ENCODE assay signal across 20 cellular contexts in genomic region chr11:86408845-86409244, GRCh38. TPM values are rescaled to one million over a fixed set of nuclear protein-coding genes. Genes with fewer than 3 reads are reported as not detected.
DNase-seq lines count a peak whose midpoint lies in the region; ATAC-seq, FAIRE-seq and TF ChIP-seq lines count a peak whose summit lies in the region.
"Had no signal": no experiment of that assay in that cellular context is flagged by ENCODE, and none has a peak within 500 bp of the region (broad histone marks: within the 10 kb centered on the region; RNA-seq: fewer than 3 reads in every experiment).

No MANE protein-coding gene starts in this region.

- H3K4me1 Mint-ChIP-seq in activated CD4-positive, alpha-beta T cell treated with anti-CD3 and anti-CD28 coated beads for 36 hours, result no peaks in the 10 kb centered on the region
- H3K4me1 Mint-ChIP-seq: activated naive CD4-positive, alpha-beta T cell treated with anti-CD3 and anti-CD28 coated beads, Interleukin-2, amount 50 U/mL, for 24 hours; central memory CD8-positive, alpha-beta T cell had no signal

- H3K9me2 ChIP-seq in PC-9 (ENCODE audit: insufficient read depth), result 0 out of 2 replicates have a peak, but pooled peaks cover under 1% of the 10 kb centered on the region

- H4K20me1 ChIP-seq in PC-9 (ENCODE audit: insufficient read depth), result no peaks in the 10 kb centered on the region
- H4K20me1 ChIP-seq in endothelial cell of umbilical vein (replicated peaks; ENCODE audit: control insufficient read depth, extremely low read depth, insufficient read depth, low read length), result no peaks in the 10 kb centered on the region

- intact Hi-C loops in PC-9 (cut with micrococcal nuclease; ENCODE audit: unreplicated experiment) (no loop called here), endothelial cell of umbilical vein (cut with micrococcal nuclease) (no loop called here), lower lobe of right lung (cut with DNase I) (no loop called here), vagina (cut with DNase I) (no loop called here)
- intact Hi-C loops in activated CD4-positive, alpha-beta T cell treated with anti-CD3 and anti-CD28 coated beads for 36 hours (cut with DNase I, micrococcal nuclease), result no loop called here

- H3K27ac ChIP-seq in PC-9 (no peak overlapping the region), endothelial cell of umbilical vein (ENCODE audit: insufficient read depth, low read depth, low read length) (no peak overlapping the region), lower lobe of right lung (no peak overlapping the region), vagina (no peak overlapping the region)
- H3K27ac ChIP-seq: psoas muscle, suprapubic skin had no signal

- H3K27me3 Mint-ChIP-seq in activated CD4-positive, alpha-beta T cell treated with anti-CD3 and anti-CD28 coated beads for 36 hours, result no peaks in the 10 kb centered on the region
- H3K27me3 Mint-ChIP-seq: activated naive CD4-positive, alpha-beta T cell treated with anti-CD3 and anti-CD28 coated beads, Interleukin-2, amount 50 U/mL, for 24 hours; central memory CD8-positive, alpha-beta T cell had no signal

- peak; percentile 61 for TF ChIP-seq CTCF in PC-9 (conservative IDR thresholded peaks at IDR 0.05)
- TF ChIP-seq CTCF in endothelial cell of umbilical vein (IDR thresholded peaks at IDR 0.05; ENCODE audit: extremely low read depth in 1 of 2, insufficient read depth in 1 of 2, low read depth in 1 of 2, low read length in 2 of 2), result peak; percentile 17 to 35
- TF ChIP-seq CTCF in lower lobe of right lung (IDR thresholded peaks at IDR 0.05), result no peak
- no peak for TF ChIP-seq CTCF in vagina (IDR thresholded peaks at IDR 0.05)

- H3K79me2 ChIP-seq in PC-9 (ENCODE audit: low read depth) (no peaks in the 10 kb centered on the region), endothelial cell of umbilical vein (ENCODE audit: control insufficient read depth, insufficient read depth, low read length) (no peaks in the 10 kb centered on the region)

- H3K4me3 ChIP-seq in PC-9 (no peak overlapping the region), endothelial cell of umbilical vein (replicated peaks in 1 of 3; ENCODE audit: insufficient read depth in 1 of 3, low read depth in 1 of 3, low read length in 3 of 3) (no peak overlapping the region), lower lobe of right lung (no peak overlapping the region), vagina (no peak overlapping the region)
- H3K4me3 ChIP-seq: psoas muscle, suprapubic skin had no signal

- peak; percentile 32 for DNase-seq in DMS53 (lab: John Stamatoyannopoulos, UW)
- DNase-seq in DMS53 treated with DMSO at 0.1 percent for 48 hours (lab: John Stamatoyannopoulos, UW; ENCODE audit: unreplicated experiment), result no peak
- no peak for DNase-seq in PC-9
- DNase-seq in endothelial cell of umbilical vein (ENCODE audit: low read depth, low spot score), result no peak
- peak; percentile 3 for DNase-seq in renal cortical epithelial cell (ENCODE audit: low read depth)
- no peak for DNase-seq in lower lobe of right lung
- no peak for DNase-seq in vagina (ENCODE audit: extremely low spot score in 2 of 2)
- no peak for DNase-seq in activated CD4-positive, alpha-beta T cell treated with anti-CD3 and anti-CD28 coated beads for 36 hours
- DNase-seq: 8988T, hippocampal formation, left colon, NCI-H1092 treated with DMSO at 0.1 percent for 48 hours, NCI-H2171, NCI-H82, psoas muscle had no signal

- dilution Hi-C loops in endothelial cell of umbilical vein (cut with MboI; ENCODE audit: extremely low pct_ligation_motif_present, low sequenced_read_pairs), result no loop called here

- H3K9ac ChIP-seq in endothelial cell of umbilical vein (replicated peaks; ENCODE audit: extremely low read depth, insufficient read depth, low read length), result no peak overlapping the region

- H3K9me3 ChIP-seq in PC-9 (ENCODE audit: insufficient read depth, low read depth) (no peaks in the 10 kb centered on the region), endothelial cell of umbilical vein (replicated peaks; ENCODE audit: control insufficient read depth, insufficient read depth, low read length) (no peaks in the 10 kb centered on the region), lower lobe of right lung (no peaks in the 10 kb centered on the region), vagina (no peaks in the 10 kb centered on the region)
- H3K9me3 ChIP-seq: psoas muscle, suprapubic skin had no signal

- no peak for ATAC-seq in lower lobe of right lung
- ATAC-seq in activated CD4-positive, alpha-beta T cell treated with anti-CD3 and anti-CD28 coated beads for 36 hours, result no peak
- ATAC-seq: left colon, psoas muscle, Right ventricle myocardium inferior had no signal

- FAIRE-seq in endothelial cell of umbilical vein (lab: Jason Lieb, UNC), result no peak
- FAIRE-seq: H54 had no signal

- H3K36me3 Mint-ChIP-seq in activated CD4-positive, alpha-beta T cell treated with anti-CD3 and anti-CD28 coated beads for 36 hours (ENCODE audit: low read depth), result no peaks in the 10 kb centered on the region

- H3K4me1 ChIP-seq in PC-9 (replicated peaks; ENCODE audit: insufficient read depth), result no peaks in the 10 kb centered on the region
- H3K4me1 ChIP-seq in endothelial cell of umbilical vein (ENCODE audit: control insufficient read depth, extremely low read depth, insufficient read depth, low read length), result no peaks in the 10 kb centered on the region
- no peaks in the 10 kb centered on the region for H3K4me1 ChIP-seq in lower lobe of right lung
- no peaks in the 10 kb centered on the region for H3K4me1 ChIP-seq in vagina
- H3K4me1 ChIP-seq: psoas muscle, suprapubic skin had no signal

- H3K36me3 ChIP-seq in PC-9 (ENCODE audit: low read depth) (no peaks in the 10 kb centered on the region), endothelial cell of umbilical vein (ENCODE audit: control insufficient read depth in 2 of 2, extremely low read depth in 1 of 2, insufficient read depth in 2 of 2, low read length in 2 of 2) (no peaks in the 10 kb centered on the region), lower lobe of right lung (no peaks in the 10 kb centered on the region), vagina (no peaks in the 10 kb centered on the region)
- H3K36me3 ChIP-seq: suprapubic skin had no signal

- H3K27me3 ChIP-seq in PC-9 (ENCODE audit: insufficient read depth, low read depth) (no peaks in the 10 kb centered on the region), endothelial cell of umbilical vein (ENCODE audit: control insufficient read depth in 2 of 2, insufficient read depth in 2 of 2, low read length in 2 of 2) (no peaks in the 10 kb centered on the region), lower lobe of right lung (ENCODE audit: low read depth) (no peaks in the 10 kb centered on the region), vagina (no peaks in the 10 kb centered on the region)
- H3K27me3 ChIP-seq: suprapubic skin had no signal

- POLR2A ChIA-PET in PC-9 (lab: Charles Lee; ENCODE audit: unreplicated experiment), result no interaction called here
- POLR2A ChIA-PET in endothelial cell of umbilical vein (lab: Charles Lee), result no interaction called here
- POLR2A ChIA-PET in activated CD4-positive, alpha-beta T cell treated with anti-CD3 and anti-CD28 coated beads for 36 hours (lab: Charles Lee), result no interaction called here

- no TSS peak for BruUV-seq in PC-9 (replicated peaks; lab: Mats Ljungman, UMichigan)
- no TSS peak for BruUV-seq in endothelial cell of umbilical vein (replicated peaks; lab: Mats Ljungman, UMichigan)

- no peaks in the 10 kb centered on the region for H3K9me3 Mint-ChIP-seq in activated CD4-positive, alpha-beta T cell treated with anti-CD3 and anti-CD28 coated beads for 36 hours (ENCODE audit: low read depth)
- H3K9me3 Mint-ChIP-seq: activated naive CD4-positive, alpha-beta T cell treated with anti-CD3 and anti-CD28 coated beads, Interleukin-2, amount 50 U/mL, for 24 hours; central memory CD8-positive, alpha-beta T cell had no signal

- no peak overlapping the region for H2AFZ ChIP-seq in PC-9
- no peak overlapping the region for H2AFZ ChIP-seq in endothelial cell of umbilical vein (ENCODE audit: low read depth, low read length)

- no peaks in the 10 kb centered on the region for H3K9me1 ChIP-seq in endothelial cell of umbilical vein (replicated peaks; ENCODE audit: control insufficient read depth, extremely low read depth, insufficient read depth, low read length)

- H3K4me3 Mint-ChIP-seq in activated CD4-positive, alpha-beta T cell treated with anti-CD3 and anti-CD28 coated beads for 36 hours, result no peak overlapping the region
- H3K4me3 Mint-ChIP-seq: activated naive CD4-positive, alpha-beta T cell treated with anti-CD3 and anti-CD28 coated beads, Interleukin-2, amount 50 U/mL, for 24 hours; central memory CD8-positive, alpha-beta T cell had no signal

- no peak overlapping the region for H3K4me2 ChIP-seq in PC-9
- no peak overlapping the region for H3K4me2 ChIP-seq in endothelial cell of umbilical vein (ENCODE audit: insufficient read depth, low read length)

- no peak overlapping the region for H3K27ac Mint-ChIP-seq in activated CD4-positive, alpha-beta T cell treated with anti-CD3 and anti-CD28 coated beads for 36 hours
- H3K27ac Mint-ChIP-seq: activated naive CD4-positive, alpha-beta T cell treated with anti-CD3 and anti-CD28 coated beads, Interleukin-2, amount 50 U/mL, for 24 hours had no signal

- CTCF ChIA-PET in PC-9 (lab: Charles Lee), result no interaction called here
- CTCF ChIA-PET in endothelial cell of umbilical vein (lab: Charles Lee), result interaction anchor here (3.1 kb wide), 1 partner anchor 48 kb away, joined by 25 read pairs; no protein-coding TSS in a partner anchor
- CTCF ChIA-PET in activated CD4-positive, alpha-beta T cell treated with anti-CD3 and anti-CD28 coated beads for 36 hours (lab: Charles Lee), result no interaction called here

- H3F3A ChIP-seq in PC-9 (ENCODE audit: insufficient read depth, low read depth), result no peaks in the 10 kb centered on the region

- TF ChIP-seq POLR2A in endothelial cell of umbilical vein (IDR thresholded peaks at IDR 0.05; ENCODE audit: low read depth, low read length) (no peak), vagina (IDR thresholded peaks at IDR 0.05) (no peak)

TF ChIP-seq in endothelial cell of umbilical vein, 7 proteins besides CTCF, POLR2A, EP300 and RAD21 (continues in another document):
- TF ChIP-seq FOS (IDR thresholded peaks at IDR 0.05; ENCODE audit: borderline replicate concordance, insufficient read depth, low read length) (no peak), MYC (IDR thresholded peaks at IDR 0.05; ENCODE audit: low read depth, low read length) (no peak)

RNA-seq across cellular contexts. Expression of gene CCDC81, which starts 34.2 kb away (rescaled TPM):
- 0.65 and 1.1 TPM in 2 replicates for total RNA-seq in PC-9 (2021)
- total RNA-seq in endothelial cell of umbilical vein, result 0.55 and 1.1 TPM in 2 replicates
- polyA plus RNA-seq in endothelial cell of umbilical vein, result 0.25 and 0.57 TPM in 2 replicates
- polyA plus RNA-seq in endothelial cell of umbilical vein (2011; cell fraction: cytosol; rRNA removed), result 0.52 and 0.69 TPM in 2 replicates
- polyA plus RNA-seq in endothelial cell of umbilical vein (2011; cell fraction: nucleus; rRNA removed), result 1.9 and 2.0 TPM in 2 replicates
- 4.2 and 8.9 TPM in 2 replicates for polyA plus RNA-seq in endothelial cell of umbilical vein (2012)
- 0.29 and 0.45 TPM in 2 replicates for polyA minus RNA-seq in endothelial cell of umbilical vein
- not detected for polyA minus RNA-seq in endothelial cell of umbilical vein (2011; cell fraction: cytosol; rRNA and poly(A)+ RNA removed)
- 1.9 and 2.2 TPM in 2 replicates for polyA minus RNA-seq in endothelial cell of umbilical vein (2011; cell fraction: nucleus; rRNA and poly(A)+ RNA removed)
- 0.17 and 0.50 TPM in 2 replicates for total RNA-seq in renal cortical epithelial cell
- total RNA-seq in lower lobe of right lung, result 4.8 TPM
- total RNA-seq in vagina, result not detected
- total RNA-seq in activated CD4-positive, alpha-beta T cell treated with anti-CD3 and anti-CD28 coated beads for 36 hours, result under 1 TPM; 0.79 to 0.82 TPM

Comparison
In these comparisons a context has a peak if more than half of its experiments do, and no peak if none do; other contexts are left out.
1. DNase-seq: peak in DMS53 (single experiment) and renal cortical epithelial cell (single experiment); none in DMS53 treated with DMSO at 0.1 percent for 48 hours (single experiment), PC-9 (0 of 2), endothelial cell of umbilical vein (single experiment), lower lobe of right lung (single experiment), vagina (0 of 2) and activated CD4-positive, alpha-beta T cell treated with anti-CD3 and anti-CD28 coated beads for 36 hours (single experiment).
2. CTCF ChIP-seq: peak in PC-9 (single experiment) and endothelial cell of umbilical vein (2 of 2); none in lower lobe of right lung (single experiment) and vagina (0 of 3).